In the genomic region with DNA sequence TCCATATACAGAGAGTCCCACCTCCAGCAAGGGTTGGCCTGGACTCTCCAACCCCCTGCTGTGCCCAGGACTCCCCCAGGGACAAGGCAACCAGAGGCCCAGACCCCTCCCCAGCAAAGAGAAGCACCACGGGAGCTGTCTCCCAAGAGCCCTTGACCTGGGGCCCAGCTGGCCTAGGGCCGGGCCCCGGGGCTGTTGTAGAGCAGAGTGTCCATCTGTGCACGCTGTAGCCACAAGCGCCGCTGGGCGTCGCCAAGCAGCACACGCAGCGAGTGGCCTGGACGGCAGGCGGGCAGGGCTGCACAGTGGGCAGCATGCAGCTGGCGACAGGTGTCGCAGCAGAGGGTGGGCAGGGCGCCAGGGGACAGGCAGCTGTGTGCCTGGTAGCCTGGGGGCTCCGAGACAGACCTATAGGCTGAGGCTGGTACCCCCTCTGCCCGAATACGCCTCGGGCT, we compare ENCODE assay signal across 10 cellular contexts. TPM values are rescaled to one million over a fixed set of nuclear protein-coding genes. Genes with fewer than 3 reads are reported as not detected.
DNase-seq lines count a peak whose midpoint lies in the region; ATAC-seq, FAIRE-seq and TF ChIP-seq lines count a peak whose summit lies in the region.
"Had no signal": no experiment of that assay in that cellular context is flagged by ENCODE, and none has a peak within 500 bp of the region (broad histone marks: within the 10 kb centered on the region; RNA-seq: fewer than 3 reads in every experiment).

No MANE protein-coding gene starts in this region.

- no peak for ATAC-seq in GM21447 (IDR thresholded peaks at IDR 0.05; ENCODE audit: unreplicated experiment)

- no peak for FAIRE-seq in H54 (lab: Jason Lieb, UNC)

- no peaks in the 10 kb centered on the region for H3K9me3 Mint-ChIP-seq in endodermal cell
- H3K9me3 Mint-ChIP-seq: IgD-negative memory B cell, type B pancreatic cell had no signal

- H3K27ac ChIP-seq in endodermal cell (ENCODE audit: low read depth, low read length): no peak overlapping the region

- H3K27me3 ChIP-seq in endodermal cell (ENCODE audit: control insufficient read depth, insufficient read depth, low read length, poor library complexity, severe bottlenecking): no peaks in the 10 kb centered on the region

- peaks cover 31% of the 10 kb centered on the region for H3K36me3 Mint-ChIP-seq in endodermal cell (ENCODE audit: low read depth)
- H3K36me3 Mint-ChIP-seq: IgD-negative memory B cell had no signal

- no peak for TF ChIP-seq POLR2A in H54 (IDR thresholded peaks at IDR 0.05; ENCODE audit: low read depth, low read length)

- no peak for TF ChIP-seq CTCF in endodermal cell (conservative IDR thresholded peaks at IDR 0.05)

- H3K9me3 ChIP-seq in endodermal cell (ENCODE audit: control insufficient read depth, low read length): no peaks in the 10 kb centered on the region
- H3K9me3 ChIP-seq: Caco-2 had no signal

- H3K27ac Mint-ChIP-seq in endodermal cell: no peak overlapping the region
- H3K27ac Mint-ChIP-seq: type B pancreatic cell had no signal

- 96 to 98% methylated on average over 17 to 19 of the region's 19 CpGs for WGBS in endodermal cell (ENCODE audit: insufficient coverage in 1 of 2, insufficient read length in 1 of 2), 2 experiments

- no peak overlapping the region for H3K9ac ChIP-seq in endodermal cell (ENCODE audit: extremely low read depth, low read length, poor library complexity, severe bottlenecking)

- H3K4me3 ChIP-seq in endodermal cell (ENCODE audit: low read length): no peak overlapping the region

- DNase-seq in H4 (ENCODE audit: low spot score) (peak; percentile 15), NCI-H1417 (lab: John Stamatoyannopoulos, UW) (peak in 2 of 3 experiments; percentile 83 to 92), endodermal cell (peak; percentile 47), H54 (ENCODE audit: insufficient read length, low spot score) (no peak)
- DNase-seq: Caco-2, NCI-H2227 treated with DMSO at 0.1 percent for 48 hours, nucleus accumbens had no signal

- peaks cover 4% of the 10 kb centered on the region for H3K4me1 ChIP-seq in endodermal cell (ENCODE audit: control insufficient read depth, insufficient read depth, low read length)

- H3K4me3 Mint-ChIP-seq in endodermal cell: no peak overlapping the region
- H3K4me3 Mint-ChIP-seq: type B pancreatic cell had no signal

- no peaks in the 10 kb centered on the region for H3K27me3 Mint-ChIP-seq in endodermal cell (ENCODE audit: insufficient read depth)
- H3K27me3 Mint-ChIP-seq: IgD-negative memory B cell, type B pancreatic cell had no signal

- peaks cover 26% of the 10 kb centered on the region for H3K36me3 ChIP-seq in endodermal cell (ENCODE audit: control insufficient read depth, insufficient read depth, low read length)

- peaks cover 4% of the 10 kb centered on the region for H3K4me1 Mint-ChIP-seq in endodermal cell

RNA-seq across cellular contexts. Expression of a gene that starts 4.3 kb away (rescaled TPM):
- total RNA-seq in H4 (2014; rRNA removed; shearing (Covaris generic)): 8.1 and 9.2 TPM in 2 replicates
- 10 to 100 TPM; 22.9 to 28.8 TPM for total RNA-seq in endodermal cell
- polyA plus RNA-seq in endodermal cell (2013, experiment 1 of 2): 8.1 TPM
- 8.7 TPM for polyA plus RNA-seq in endodermal cell (2013, experiment 2 of 2)

RNA-seq across cellular contexts. Expression of a gene that starts 10.7 kb away (rescaled TPM):
- 23.0 and 37.5 TPM in 2 replicates for total RNA-seq in H4 (2014; rRNA removed; shearing (Covaris generic))
- 100 to 1,000 TPM; 108 to 123 TPM for total RNA-seq in endodermal cell
- polyA plus RNA-seq in endodermal cell (2013, experiment 1 of 2): 95.5 TPM
- 113 TPM for polyA plus RNA-seq in endodermal cell (2013, experiment 2 of 2)

RNA-seq across cellular contexts. Expression of a gene that starts 23.5 kb away (rescaled TPM):
- total RNA-seq in H4 (2014; rRNA removed; shearing (Covaris generic)): 4.1 and 6.0 TPM in 2 replicates
- 10 to 100 TPM in 1 of 2 donors, 1 to 10 TPM in 1; 7.4 to 10.0 TPM for total RNA-seq in endodermal cell
- 12.8 TPM for polyA plus RNA-seq in endodermal cell (2013, experiment 1 of 2)
- 10.7 TPM for polyA plus RNA-seq in endodermal cell (2013, experiment 2 of 2)

RNA-seq across cellular contexts. Expression of a gene that starts 24.1 kb away (rescaled TPM):
- total RNA-seq in H4 (2014; rRNA removed; shearing (Covaris generic)): 5.9 and 6.9 TPM in 2 replicates
- 10 to 100 TPM; 28.2 to 32.6 TPM for total RNA-seq in endodermal cell
- polyA plus RNA-seq in endodermal cell (2013, experiment 1 of 2): 22.9 TPM
- polyA plus RNA-seq in endodermal cell (2013, experiment 2 of 2): 15.8 TPM

RNA-seq across cellular contexts. Expression of a gene that starts 39.6 kb away (rescaled TPM):
- 6.4 and 9.9 TPM in 2 replicates for total RNA-seq in H4 (2014; rRNA removed; shearing (Covaris generic))
- 10 to 100 TPM; 21.8 to 28.7 TPM for total RNA-seq in endodermal cell
- 19.6 TPM for polyA plus RNA-seq in endodermal cell (2013, experiment 1 of 2)
- 16.8 TPM for polyA plus RNA-seq in endodermal cell (2013, experiment 2 of 2)
